In genomic region chr11:1549355-1550330, GRCh38 we compare ENCODE assay signal across 1 cellular context.
TF ChIP-seq lines count a peak whose summit lies in the region.

No MANE protein-coding gene starts in this region.

TF ChIP-seq in HepG2, 621 proteins besides CTCF, POLR2A, EP300 and RAD21 (continued from another document):
- no peak for TF ChIP-seq ZFP90 (CRISPR knock-in tag; IDR thresholded peaks at IDR 0.05; ENCODE audit: borderline replicate concordance)
- TF ChIP-seq CBX1 (IDR thresholded peaks at IDR 0.05; ENCODE audit: low read depth): no peak
- TF ChIP-seq, protein P1, sequence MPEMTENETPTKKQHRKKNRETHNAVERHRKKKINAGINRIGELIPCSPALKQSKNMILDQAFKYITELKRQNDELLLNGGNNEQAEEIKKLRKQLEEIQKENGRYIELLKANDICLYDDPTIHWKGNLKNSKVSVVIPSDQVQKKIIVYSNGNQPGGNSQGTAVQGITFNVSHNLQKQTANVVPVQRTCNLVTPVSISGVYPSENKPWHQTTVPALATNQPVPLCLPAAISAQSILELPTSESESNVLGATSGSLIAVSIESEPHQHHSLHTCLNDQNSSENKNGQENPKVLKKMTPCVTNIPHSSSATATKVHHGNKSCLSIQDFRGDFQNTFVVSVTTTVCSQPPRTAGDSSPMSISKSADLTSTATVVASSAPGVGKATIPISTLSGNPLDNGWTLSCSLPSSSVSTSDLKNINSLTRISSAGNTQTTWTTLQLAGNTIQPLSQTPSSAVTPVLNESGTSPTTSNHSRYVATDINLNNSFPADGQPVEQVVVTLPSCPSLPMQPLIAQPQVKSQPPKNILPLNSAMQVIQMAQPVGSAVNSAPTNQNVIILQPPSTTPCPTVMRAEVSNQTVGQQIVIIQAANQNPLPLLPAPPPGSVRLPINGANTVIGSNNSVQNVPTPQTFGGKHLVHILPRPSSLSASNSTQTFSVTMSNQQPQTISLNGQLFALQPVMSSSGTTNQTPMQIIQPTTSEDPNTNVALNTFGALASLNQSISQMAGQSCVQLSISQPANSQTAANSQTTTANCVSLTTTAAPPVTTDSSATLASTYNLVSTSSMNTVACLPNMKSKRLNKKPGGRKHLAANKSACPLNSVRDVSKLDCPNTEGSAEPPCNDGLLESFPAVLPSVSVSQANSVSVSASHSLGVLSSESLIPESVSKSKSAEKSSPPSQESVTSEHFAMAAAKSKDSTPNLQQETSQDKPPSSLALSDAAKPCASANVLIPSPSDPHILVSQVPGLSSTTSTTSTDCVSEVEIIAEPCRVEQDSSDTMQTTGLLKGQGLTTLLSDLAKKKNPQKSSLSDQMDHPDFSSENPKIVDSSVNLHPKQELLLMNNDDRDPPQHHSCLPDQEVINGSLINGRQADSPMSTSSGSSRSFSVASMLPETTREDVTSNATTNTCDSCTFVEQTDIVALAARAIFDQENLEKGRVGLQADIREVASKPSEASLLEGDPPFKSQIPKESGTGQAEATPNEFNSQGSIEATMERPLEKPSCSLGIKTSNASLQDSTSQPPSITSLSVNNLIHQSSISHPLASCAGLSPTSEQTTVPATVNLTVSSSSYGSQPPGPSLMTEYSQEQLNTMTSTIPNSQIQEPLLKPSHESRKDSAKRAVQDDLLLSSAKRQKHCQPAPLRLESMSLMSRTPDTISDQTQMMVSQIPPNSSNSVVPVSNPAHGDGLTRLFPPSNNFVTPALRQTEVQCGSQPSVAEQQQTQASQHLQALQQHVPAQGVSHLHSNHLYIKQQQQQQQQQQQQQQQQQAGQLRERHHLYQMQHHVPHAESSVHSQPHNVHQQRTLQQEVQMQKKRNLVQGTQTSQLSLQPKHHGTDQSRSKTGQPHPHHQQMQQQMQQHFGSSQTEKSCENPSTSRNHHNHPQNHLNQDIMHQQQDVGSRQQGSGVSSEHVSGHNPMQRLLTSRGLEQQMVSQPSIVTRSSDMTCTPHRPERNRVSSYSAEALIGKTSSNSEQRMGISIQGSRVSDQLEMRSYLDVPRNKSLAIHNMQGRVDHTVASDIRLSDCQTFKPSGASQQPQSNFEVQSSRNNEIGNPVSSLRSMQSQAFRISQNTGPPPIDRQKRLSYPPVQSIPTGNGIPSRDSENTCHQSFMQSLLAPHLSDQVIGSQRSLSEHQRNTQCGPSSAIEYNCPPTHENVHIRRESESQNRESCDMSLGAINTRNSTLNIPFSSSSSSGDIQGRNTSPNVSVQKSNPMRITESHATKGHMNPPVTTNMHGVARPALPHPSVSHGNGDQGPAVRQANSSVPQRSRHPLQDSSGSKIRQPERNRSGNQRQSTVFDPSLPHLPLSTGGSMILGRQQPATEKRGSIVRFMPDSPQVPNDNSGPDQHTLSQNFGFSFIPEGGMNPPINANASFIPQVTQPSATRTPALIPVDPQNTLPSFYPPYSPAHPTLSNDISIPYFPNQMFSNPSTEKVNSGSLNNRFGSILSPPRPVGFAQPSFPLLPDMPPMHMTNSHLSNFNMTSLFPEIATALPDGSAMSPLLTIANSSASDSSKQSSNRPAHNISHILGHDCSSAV (CRISPR knock-in tag; IDR thresholded peaks at IDR 0.05; ENCODE audit: borderline replicate concordance): no peak
- 0 out of 2 replicates have a peak, but pooled peaks have one; percentile 21 for TF ChIP-seq SAP130 (CRISPR knock-in tag; IDR thresholded peaks at IDR 0.05; ENCODE audit: low read depth)
- no peak for TF ChIP-seq ZHX2 (IDR thresholded peaks at IDR 0.05; ENCODE audit: low read depth)
- no peak for TF ChIP-seq ZHX2 (CRISPR knock-in tag; IDR thresholded peaks at IDR 0.05; ENCODE audit: borderline replicate concordance)
- TF ChIP-seq, protein P2, sequence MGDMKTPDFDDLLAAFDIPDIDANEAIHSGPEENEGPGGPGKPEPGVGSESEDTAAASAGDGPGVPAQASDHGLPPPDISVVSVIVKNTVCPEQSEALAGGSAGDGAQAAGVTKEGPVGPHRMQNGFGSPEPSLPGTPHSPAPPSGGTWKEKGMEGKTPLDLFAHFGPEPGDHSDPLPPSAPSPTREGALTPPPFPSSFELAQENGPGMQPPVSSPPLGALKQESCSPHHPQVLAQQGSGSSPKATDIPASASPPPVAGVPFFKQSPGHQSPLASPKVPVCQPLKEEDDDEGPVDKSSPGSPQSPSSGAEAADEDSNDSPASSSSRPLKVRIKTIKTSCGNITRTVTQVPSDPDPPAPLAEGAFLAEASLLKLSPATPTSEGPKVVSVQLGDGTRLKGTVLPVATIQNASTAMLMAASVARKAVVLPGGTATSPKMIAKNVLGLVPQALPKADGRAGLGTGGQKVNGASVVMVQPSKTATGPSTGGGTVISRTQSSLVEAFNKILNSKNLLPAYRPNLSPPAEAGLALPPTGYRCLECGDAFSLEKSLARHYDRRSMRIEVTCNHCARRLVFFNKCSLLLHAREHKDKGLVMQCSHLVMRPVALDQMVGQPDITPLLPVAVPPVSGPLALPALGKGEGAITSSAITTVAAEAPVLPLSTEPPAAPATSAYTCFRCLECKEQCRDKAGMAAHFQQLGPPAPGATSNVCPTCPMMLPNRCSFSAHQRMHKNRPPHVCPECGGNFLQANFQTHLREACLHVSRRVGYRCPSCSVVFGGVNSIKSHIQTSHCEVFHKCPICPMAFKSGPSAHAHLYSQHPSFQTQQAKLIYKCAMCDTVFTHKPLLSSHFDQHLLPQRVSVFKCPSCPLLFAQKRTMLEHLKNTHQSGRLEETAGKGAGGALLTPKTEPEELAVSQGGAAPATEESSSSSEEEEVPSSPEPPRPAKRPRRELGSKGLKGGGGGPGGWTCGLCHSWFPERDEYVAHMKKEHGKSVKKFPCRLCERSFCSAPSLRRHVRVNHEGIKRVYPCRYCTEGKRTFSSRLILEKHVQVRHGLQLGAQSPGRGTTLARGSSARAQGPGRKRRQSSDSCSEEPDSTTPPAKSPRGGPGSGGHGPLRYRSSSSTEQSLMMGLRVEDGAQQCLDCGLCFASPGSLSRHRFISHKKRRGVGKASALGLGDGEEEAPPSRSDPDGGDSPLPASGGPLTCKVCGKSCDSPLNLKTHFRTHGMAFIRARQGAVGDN (CRISPR knock-in tag; IDR thresholded peaks at IDR 0.05): peak; percentile 39
- TF ChIP-seq ZNF260 (CRISPR knock-in tag; IDR thresholded peaks at IDR 0.05; ENCODE audit: borderline replicate concordance, low read depth): no peak
- peak; percentile 76 for TF ChIP-seq XRCC5 (optimal IDR thresholded peaks at IDR 0.05; ENCODE audit: low read length)
- TF ChIP-seq HOXA9 (CRISPR knock-in tag; IDR thresholded peaks at IDR 0.05; ENCODE audit: borderline replicate concordance): no peak
- no peak for TF ChIP-seq SATB2 (CRISPR knock-in tag; IDR thresholded peaks at IDR 0.05)
- 0 out of 2 replicates have a peak, but pooled peaks have one; percentile 18 for TF ChIP-seq ZNF263 (CRISPR knock-in tag; IDR thresholded peaks at IDR 0.05)
- TF ChIP-seq MIXL1 (CRISPR knock-in tag; IDR thresholded peaks at IDR 0.05): no peak
- no peak for TF ChIP-seq HES4 (CRISPR knock-in tag; IDR thresholded peaks at IDR 0.05; ENCODE audit: borderline replicate concordance)
